6 cellular contexts compared by ENCODE assay signal in the genomic region with DNA sequence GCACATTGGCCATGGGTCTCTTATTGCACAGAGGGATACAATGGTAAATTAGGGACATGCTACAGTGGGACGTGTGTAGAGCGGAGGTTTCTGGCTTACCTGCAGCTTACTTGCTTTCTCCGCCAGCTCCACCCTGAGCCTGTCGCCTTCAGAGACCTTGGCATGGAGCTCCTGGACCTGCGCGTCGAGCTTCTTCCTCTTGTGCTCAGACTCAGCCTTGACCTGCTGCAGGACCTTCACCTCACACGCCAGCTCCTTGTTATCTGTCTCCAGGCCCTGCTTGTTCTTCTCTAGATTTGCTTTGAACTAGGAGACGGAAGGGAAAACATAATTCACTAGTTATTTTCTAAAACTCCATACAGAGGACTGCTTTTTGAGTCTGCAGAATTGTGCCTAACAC.
"Had no signal": no experiment of that assay in that cellular context is flagged by ENCODE, and none has a peak within 500 bp of the region (broad histone marks: within the 10 kb centered on the region; RNA-seq: fewer than 3 reads in every experiment).

No MANE protein-coding gene starts in this region.

- H3K4me1 Mint-ChIP-seq: GM23338, H9 had no signal

- ATAC-seq: GM23338 had no signal

- H3K4me2 ChIP-seq: GM23338 had no signal

- H3K27ac Mint-ChIP-seq: GM23338 had no signal

- H3K4me3 Mint-ChIP-seq: GM23338, H9 had no signal

- DNase-seq: H9, HCEC 1CT, IMR-90 had no signal

- FAIRE-seq: H1, H54 had no signal

- H3K9me3 Mint-ChIP-seq: GM23338, H9 had no signal

- H3K4me3 ChIP-seq: GM23338 had no signal
